11 cellular contexts compared by ENCODE assay signal in genomic region chr14:60095781-60096450, GRCh38.
A peak's percentile ranks its signal among the peaks of the same experiment; 100 is the strongest.
DNase-seq lines count a peak whose midpoint lies in the region; ATAC-seq, FAIRE-seq and TF ChIP-seq lines count a peak whose summit lies in the region.
"Had no signal": no experiment of that assay in that cellular context is flagged by ENCODE, and none has a peak within 500 bp of the region (broad histone marks: within the 10 kb centered on the region; RNA-seq: fewer than 3 reads in every experiment).

No MANE protein-coding gene starts in this region.

- peak; percentile 12 for DNase-seq in AG20443 (ENCODE audit: low spot score)
- peak; percentile 42 for DNase-seq in HTR-8/SVneo (ENCODE audit: insufficient read length, low spot score)
- peak; percentile 56 for DNase-seq in astrocyte of the spinal cord (ENCODE audit: low read depth, low spot score)
- peak; percentile 45 for DNase-seq in kidney tubule cell (ENCODE audit: low spot score)
- DNase-seq in LoVo (ENCODE audit: low spot score), result no peak
- no peak for DNase-seq in effector CD4-positive, alpha-beta T cell
- DNase-seq: CD4-positive, alpha-beta T cell had no signal

- in situ Hi-C loops in astrocyte of the spinal cord (cut with HindIII; ENCODE audit: low sequenced_read_pairs), result no loop called here

- ATAC-seq in GM18511 (IDR thresholded peaks at IDR 0.05; ENCODE audit: unreplicated experiment) (no peak), HG03460 (IDR thresholded peaks at IDR 0.05; ENCODE audit: unreplicated experiment) (no peak)
- ATAC-seq: HCT116 had no signal

- peak; percentile 99 for FAIRE-seq in HTR-8/SVneo (lab: Jason Lieb, UNC)

- no peak overlapping the region for H3K4me3 ChIP-seq in astrocyte of the spinal cord (ENCODE audit: low read depth, low read length)
- H3K4me3 ChIP-seq: neural progenitor cell had no signal

- TF ChIP-seq CTCF in astrocyte of the spinal cord (IDR thresholded peaks at IDR 0.05; ENCODE audit: low read depth, low read length), result no peak

Comparison
In these comparisons a context has a peak if more than half of its experiments do, and no peak if none do; other contexts are left out.
1. DNase-seq: peak in AG20443 (single experiment), HTR-8/SVneo (single experiment), astrocyte of the spinal cord (single experiment) and kidney tubule cell (single experiment); none in LoVo (single experiment) and effector CD4-positive, alpha-beta T cell (single experiment).